ENCODE assay signal across 8 cellular contexts in genomic region chr5:112418412-112419049, GRCh38. TPM values are rescaled to one million over a fixed set of nuclear protein-coding genes. Genes with fewer than 3 reads are reported as not detected.
DNase-seq lines count a peak whose midpoint lies in the region; ATAC-seq and TF ChIP-seq lines count a peak whose summit lies in the region.

No MANE protein-coding gene starts in this region.

- DNase-seq in A673 (ENCODE audit: low spot score) = no peak
- peak; percentile 24 for DNase-seq in GM23248
- no peak for DNase-seq in ascending aorta (ENCODE audit: low spot score in 2 of 2)
- DNase-seq in iPS-NIHi7 (ENCODE audit: extremely low spot score) = peak; percentile 18
- DNase-seq in stimulated activated naive CD8-positive, alpha-beta T cell treated with anti-CD3 and anti-CD28 coated beads, Interleukin-15, Interleukin-2, amounts not matched to agents 100 U/mL and 50 U/mL, for 24 hours = peak; percentile 3
- no peak for DNase-seq in NCI-H1092 treated with DMSO at 0.1 percent for 48 hours (lab: John Stamatoyannopoulos, UW)
- DNase-seq in inferior parietal cortex (ENCODE audit: extremely low spot score) = no peak

- H4K20me1 ChIP-seq in GM23248 (ENCODE audit: insufficient read depth) = no peaks in the 10 kb centered on the region

- CTCF ChIA-PET in A673 (lab: Charles Lee) = interaction anchor here (0.7 kb wide), 1 partner anchor 13 kb away, joined by 3 read pairs; no protein-coding TSS in a partner anchor

- H3F3A ChIP-seq in GM23248 (ENCODE audit: insufficient read depth) = peaks cover 13% of the 10 kb centered on the region; the same call in 1 of the 2 replicates

- WGBS in GM23248 (ENCODE audit: low coverage in 1 of 2, low lambda C conversion rate in 2 of 2, missing lambda C conversion rate in 2 of 2), 2 experiments = 3% methylated on average over 28 to 39 of the region's 39 CpGs

- no peaks in the 10 kb centered on the region for H3K9me2 ChIP-seq in GM23248 (ENCODE audit: insufficient read depth)

- no peak overlapping the region for H3K9ac ChIP-seq in GM23248

- no peak overlapping the region for H3K27ac ChIP-seq in A673 (ENCODE audit: low read depth, low read length, poor library complexity, severe bottlenecking)
- H3K27ac ChIP-seq in GM23248 = no peak overlapping the region
- peak overlapping the region; percentile 77 to 84 for H3K27ac ChIP-seq in ascending aorta

- intact Hi-C loops in A673 (cut with micrococcal nuclease; ENCODE audit: unreplicated experiment) = no loop called here
- intact Hi-C loops in ascending aorta (cut with DNase I) = loop anchor here (2.0 kb wide), 1 partner anchor 244 kb away; no protein-coding TSS in a partner anchor

- H3K27me3 ChIP-seq in A673 (replicated peaks; ENCODE audit: insufficient read depth, low read depth, low read length, poor library complexity) = peaks cover 82% of the 10 kb centered on the region
- peaks cover 46% of the 10 kb centered on the region for H3K27me3 ChIP-seq in GM23248 (replicated peaks; ENCODE audit: insufficient read depth)
- no peaks in the 10 kb centered on the region for H3K27me3 ChIP-seq in ascending aorta

- H3K36me3 ChIP-seq in A673 (ENCODE audit: insufficient read depth, low read length, poor library complexity, severe bottlenecking) (no peaks in the 10 kb centered on the region), GM23248 (ENCODE audit: low read depth) (no peaks in the 10 kb centered on the region), ascending aorta (no peaks in the 10 kb centered on the region)

- H3K4me1 ChIP-seq in A673 (ENCODE audit: insufficient read depth, low read length, poor library complexity, severe bottlenecking) = peaks cover 10% of the 10 kb centered on the region
- peaks cover 11% of the 10 kb centered on the region for H3K4me1 ChIP-seq in GM23248 (ENCODE audit: insufficient read depth)
- H3K4me1 ChIP-seq in ascending aorta = peaks cover 0 to 2% of the 10 kb centered on the region in 2 donors

- no TSS peak for BruUV-seq in A673 (replicated peaks; lab: Mats Ljungman, UMichigan)

- H3K79me2 ChIP-seq in GM23248 (ENCODE audit: insufficient read depth) = no peaks in the 10 kb centered on the region

- H3K4me3 ChIP-seq in A673 (ENCODE audit: low read depth, low read length, poor library complexity, severe bottlenecking) = peak overlapping the region; percentile 39
- peak overlapping the region; percentile 70 for H3K4me3 ChIP-seq in GM23248
- peak overlapping the region; percentile 82 for H3K4me3 ChIP-seq in ascending aorta

- H3K9me3 ChIP-seq in A673 (ENCODE audit: low read depth, low read length, poor library complexity, severe bottlenecking) (no peaks in the 10 kb centered on the region), GM23248 (ENCODE audit: low read depth) (no peaks in the 10 kb centered on the region), ascending aorta (no peaks in the 10 kb centered on the region)

- ATAC-seq in stimulated activated naive CD8-positive, alpha-beta T cell treated with anti-CD3 and anti-CD28 coated beads, Interleukin-15, Interleukin-2, amounts not matched to agents 100 U/mL and 50 U/mL, for 24 hours = no peak
- no peak for ATAC-seq in HG03175 (IDR thresholded peaks at IDR 0.05; ENCODE audit: unreplicated experiment)

- TF ChIP-seq CTCF in A673 (conservative IDR thresholded peaks at IDR 0.05; ENCODE audit: low read depth, low read length) = no peak
- no peak for TF ChIP-seq CTCF in ascending aorta (IDR thresholded peaks at IDR 0.05)

- peak overlapping the region; percentile 76 for H3K4me2 ChIP-seq in GM23248 (ENCODE audit: unreplicated experiment)

- in situ Hi-C loops in GM23248 (cut with MboI) = no loop called here

- peak overlapping the region; percentile 77 for H2AFZ ChIP-seq in GM23248

- POLR2A ChIA-PET in A673 (lab: Charles Lee; ENCODE audit: low non-redundant PET) = no interaction called here

RNA-seq across cellular contexts. Expression of gene EPB41L4A, which starts 0.5 kb away (rescaled TPM):
- not detected in 2 replicates for total RNA-seq in A673 (2021)
- total RNA-seq in GM23248 (2014; rRNA removed; shearing (Covaris generic)) = 0.11 and 1.8 TPM in 2 replicates
- 0.42 and 0.76 TPM in 2 replicates for polyA plus RNA-seq in GM23248 (2016; fragmentation: Nextera tagmentation; extraction: Ambion mirVana)
- total RNA-seq in ascending aorta = 9.4 TPM

Comparison
In these comparisons a context has a peak if more than half of its experiments do, and no peak if none do; other contexts are left out.
1. DNase-seq: peak in GM23248 (single experiment), iPS-NIHi7 (single experiment) and stimulated activated naive CD8-positive, alpha-beta T cell treated with anti-CD3 and anti-CD28 coated beads, Interleukin-15, Interleukin-2, amounts not matched to agents 100 U/mL and 50 U/mL, for 24 hours (single experiment); none in A673 (single experiment), ascending aorta (0 of 2), NCI-H1092 treated with DMSO at 0.1 percent for 48 hours (single experiment) and inferior parietal cortex (single experiment).
2. H3K27ac ChIP-seq: peak in ascending aorta (2 of 2); none in A673 (single experiment) and GM23248 (single experiment).
3. Peak in every context shown above with its lines, with median percentiles within 50 percentile points of each other: H3K4me3 ChIP-seq.